In the genomic region with DNA sequence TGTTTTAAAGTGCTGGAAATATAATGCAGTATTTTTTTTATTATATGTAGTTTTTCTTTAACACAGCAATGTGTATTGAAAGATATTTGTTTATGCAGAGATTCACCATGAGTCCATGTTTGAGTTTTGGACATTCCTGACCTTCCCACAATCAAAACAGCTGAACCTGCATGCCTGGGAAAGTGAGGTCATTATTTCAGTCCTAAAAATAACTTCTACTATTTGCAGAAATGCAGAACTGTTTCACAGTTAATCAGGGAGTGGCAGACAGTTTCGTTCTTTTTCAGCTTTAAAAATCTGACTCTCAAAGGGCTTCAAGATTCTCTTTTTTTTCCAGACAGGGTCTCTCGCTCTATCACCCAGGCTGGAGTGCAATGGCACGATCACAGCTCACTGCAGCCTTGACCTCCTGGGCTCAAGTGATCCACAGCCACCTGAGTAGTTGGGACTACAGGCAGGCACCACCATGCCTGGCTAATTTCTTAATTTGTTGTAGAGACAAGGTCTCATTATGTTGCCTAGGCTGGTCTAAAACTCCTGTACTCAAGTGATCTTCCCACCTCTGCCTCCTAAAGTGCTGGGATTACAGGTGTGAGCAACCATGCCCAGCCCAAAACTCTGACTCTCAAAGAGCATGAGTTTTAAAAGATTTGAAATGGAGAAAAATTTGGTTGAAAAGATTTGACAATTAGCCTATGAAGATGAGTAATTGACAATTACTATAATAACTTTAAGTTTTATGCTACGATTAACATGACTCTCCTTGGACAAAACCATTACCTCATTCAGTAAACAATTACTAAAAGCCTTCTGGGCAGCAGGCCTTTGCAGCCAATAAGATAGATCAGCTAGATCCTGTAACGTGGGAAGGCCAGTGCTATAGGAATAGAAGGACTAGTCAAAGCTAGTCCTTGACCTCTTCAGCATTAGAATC, we compare ENCODE assay signal across 8 cellular contexts. TPM values are rescaled to one million over a fixed set of nuclear protein-coding genes. Genes with fewer than 3 reads are reported as not detected.
A peak's percentile ranks its signal among the peaks of the same experiment; 100 is the strongest.
DNase-seq lines count a peak whose midpoint lies in the region; ATAC-seq and TF ChIP-seq lines count a peak whose summit lies in the region.

No MANE protein-coding gene starts in this region.

- peak overlapping the region; percentile 78 to 97 (median 86) for H3K27ac ChIP-seq in stomach

- H3K27ac Mint-ChIP-seq in T-helper 17 cell, result peak overlapping the region; percentile 95

- no peak for TF ChIP-seq POLR2A in stomach (IDR thresholded peaks at IDR 0.05)

- TF ChIP-seq CTCF in stomach (IDR thresholded peaks at IDR 0.05), result no peak

- WGBS in stomach, 5 donors, result 28 to 45% (median 37%) methylated on average over 5 of the region's 5 CpGs

- DNase-seq in SIG-M5 treated with dmso at 0.1 percent for 504 hours (lab: John Stamatoyannopoulos, UW; ENCODE audit: unreplicated experiment), result peak; percentile 57
- DNase-seq in SIG-M5 (lab: John Stamatoyannopoulos, UW), result no peak
- DNase-seq in T-helper 17 cell, result no peak
- DNase-seq in left cardiac atrium, result no peak
- peak; percentile 49 for DNase-seq in stomach
- no peak for DNase-seq in inferior parietal cortex (ENCODE audit: extremely low spot score)
- DNase-seq in NCI-H2029 (lab: John Stamatoyannopoulos, UW), result no peak
- DNase-seq in stimulated activated naive CD4-positive, alpha-beta T cell treated with Interleukin-2 at 50 U/mL for 16 hours (lab: John Stamatoyannopoulos, UW), result no peak

- H3K27me3 Mint-ChIP-seq in T-helper 17 cell, result no peaks in the 10 kb centered on the region

- TF ChIP-seq EP300 in stomach (IDR thresholded peaks at IDR 0.05), result no peak

- peaks cover 66% of the 10 kb centered on the region for H3K4me1 Mint-ChIP-seq in T-helper 17 cell

- H3K4me3 Mint-ChIP-seq in T-helper 17 cell, result no peak overlapping the region

- ATAC-seq in T-helper 17 cell, result no peak
- peak; percentile 4 to 31 for ATAC-seq in left cardiac atrium

- peaks cover 12% of the 10 kb centered on the region for H3K36me3 Mint-ChIP-seq in T-helper 17 cell (ENCODE audit: low read depth)

- no peaks in the 10 kb centered on the region for H3K27me3 ChIP-seq in stomach

- H3K36me3 ChIP-seq in stomach, result peaks cover 54 to 61% (median 58%) of the 10 kb centered on the region in 4 donors

- intact Hi-C loops in left cardiac atrium (cut with DNase I), result no loop called here
- intact Hi-C loops in stomach (cut with DNase I; ENCODE audit: low total_unique reads), result no loop called here

- H3K9me3 ChIP-seq in T-helper 17 cell (ENCODE audit: control insufficient read depth, low read length, poor library complexity, severe bottlenecking) (no peaks in the 10 kb centered on the region), stomach (no peaks in the 10 kb centered on the region)

- H3K4me3 ChIP-seq in stomach, result no peak overlapping the region

- peaks cover 38 to 80% (median 49%) of the 10 kb centered on the region in 4 donors for H3K4me1 ChIP-seq in stomach

RNA-seq across cellular contexts. Expression of a gene that starts 5.0 kb away (rescaled TPM):
- total RNA-seq in T-helper 17 cell (100 to 1,000 TPM; 172 to 178 TPM), left cardiac atrium (100 to 1,000 TPM; 161 to 230 TPM), stomach (100 to 1,000 TPM in 4 of 5 donors, 10 to 100 TPM in 1; 89.2 to 329 (median 206) TPM)
- 100 to 1,000 TPM; 439 to 738 (median 639) TPM for polyA plus RNA-seq in stomach

RNA-seq across cellular contexts. Expression of a gene that starts 9.4 kb away (rescaled TPM):
- total RNA-seq in T-helper 17 cell (100 to 1,000 TPM; 480 to 500 TPM), left cardiac atrium (100 to 1,000 TPM; 919 to 945 TPM), stomach (100 to 1,000 TPM; 148 to 525 (median 249) TPM)
- 100 to 1,000 TPM; 239 to 630 (median 421) TPM for polyA plus RNA-seq in stomach

RNA-seq across cellular contexts. Expression of a gene that starts 37.2 kb away (rescaled TPM):
- total RNA-seq in T-helper 17 cell (1 to 10 TPM in 1 of 2 donors, under 1 TPM in 1; 0.92 to 3.2 TPM), left cardiac atrium (100 to 1,000 TPM; 263 to 351 TPM), stomach (10 to 100 TPM in 3 of 5 donors, 1 to 10 TPM in 2; 2.9 to 37.9 (median 12.3) TPM)
- 1 to 10 TPM; 1.2 to 2.9 (median 1.4) TPM for polyA plus RNA-seq in stomach

Comparison
In these comparisons a context has a peak if more than half of its experiments do, and no peak if none do; other contexts are left out.
1. DNase-seq: peak in SIG-M5 treated with dmso at 0.1 percent for 504 hours (single experiment) and stomach (single experiment); none in SIG-M5 (single experiment), T-helper 17 cell (0 of 3), left cardiac atrium (single experiment), inferior parietal cortex (single experiment), NCI-H2029 (single experiment) and stimulated activated naive CD4-positive, alpha-beta T cell treated with Interleukin-2 at 50 U/mL for 16 hours (single experiment).
2. RNA of a gene that starts 37.2 kb away (total RNA-seq): 263 to 351 TPM in left cardiac atrium; 2.9 to 37.9 TPM in stomach and 0.92 to 3.2 TPM in T-helper 17 cell; every median in the first group is over 4 times any median in the second.